ENCODE assay signal across 18 cellular contexts in genomic region chr2:206801417-206801772, GRCh38. TPM values are rescaled to one million over a fixed set of nuclear protein-coding genes. Genes with fewer than 3 reads are reported as not detected.
"Had no signal": no experiment of that assay in that cellular context is flagged by ENCODE, and none has a peak within 500 bp of the region (broad histone marks: within the 10 kb centered on the region; RNA-seq: fewer than 3 reads in every experiment).

No MANE protein-coding gene starts in this region.

- H3K36me3 ChIP-seq: brain microvascular endothelial cell, left lung, thyroid gland had no signal

- H3K27ac Mint-ChIP-seq: activated T-cell treated with anti-CD3 and anti-CD28 coated beads, Interleukin-2, amount 50 U/mL, for 24 hours; activated T-helper 2 cell treated with anti-CD3 and anti-CD28 coated beads, Interferon-gamma antibody, Interleukin-2, Interleukin-4, amounts not matched to agents 10 μg/mL and 5 μg/mL and 100 μg/mL, durations not matched to agents 14 hours and 24 hours and 36 hours; nephron progenitor cell had no signal

- H3K27me3 Mint-ChIP-seq: activated CD4-positive, alpha-beta memory T cell treated with anti-CD3 and anti-CD28 coated beads, Interleukin-2, amount 10 ng/mL, durations not matched to agents 7 days and 5 days; activated CD4-positive, alpha-beta T cell treated with anti-CD3 and anti-CD28 coated beads for 36 hours; activated naive CD8-positive, alpha-beta T cell treated with anti-CD3 and anti-CD28 coated beads, Interleukin-2, amount 10 ng/mL, durations not matched to agents 7 days and 5 days; activated T-cell treated with anti-CD3 and anti-CD28 coated beads, Interleukin-2, amount 50 U/mL, for 24 hours had no signal

- DNase-seq: activated CD4-positive, alpha-beta memory T cell treated with anti-CD3 and anti-CD28 coated beads, Interleukin-2, amount 10 ng/mL, durations not matched to agents 7 days and 5 days; activated CD4-positive, alpha-beta T cell treated with anti-CD3 and anti-CD28 coated beads for 36 hours; activated naive CD4-positive, alpha-beta T cell treated with Interleukin-2 at 50 U/mL for 16 hours; activated naive CD8-positive, alpha-beta T cell treated with anti-CD3 and anti-CD28 coated beads, Interleukin-2, amount 10 ng/mL, durations not matched to agents 7 days and 5 days; activated T-cell treated with anti-CD3 and anti-CD28 coated beads, Interleukin-2, amount 50 U/mL, for 24 hours; brain microvascular endothelial cell; erythroblast; foreskin melanocyte; kidney; left lung; nephron progenitor cell; stimulated activated CD4-positive, alpha-beta T cell treated with anti-CD3 and anti-CD28 coated beads, Interleukin-12 subunit alpha, Interleukin-12 subunit beta, amount 100 ng/mL, for 4 hours; stimulated activated CD4-positive, alpha-beta T cell treated with anti-CD3 and anti-CD28 coated beads, Interleukin-1b, Interleukin-23, amount 100 ng/mL, for 48 hours; stimulated activated naive CD4-positive, alpha-beta T cell treated with Interleukin-2 at 50 U/mL for 16 hours; thyroid gland had no signal

- H3K9me3 Mint-ChIP-seq: activated CD4-positive, alpha-beta memory T cell treated with anti-CD3 and anti-CD28 coated beads, Interleukin-2, amount 10 ng/mL, durations not matched to agents 7 days and 5 days; activated naive CD8-positive, alpha-beta T cell treated with anti-CD3 and anti-CD28 coated beads, Interleukin-2, amount 10 ng/mL, durations not matched to agents 7 days and 5 days; activated T-cell treated with anti-CD3 and anti-CD28 coated beads, Interleukin-2, amount 50 U/mL, for 24 hours; activated T-helper 2 cell treated with anti-CD3 and anti-CD28 coated beads, Interferon-gamma antibody, Interleukin-2, Interleukin-4, amounts not matched to agents 10 μg/mL and 5 μg/mL and 100 μg/mL, durations not matched to agents 14 hours and 24 hours and 36 hours had no signal

- H3K4me3 ChIP-seq: coronary artery, left lung, thyroid gland had no signal

- H3K36me3 Mint-ChIP-seq: activated naive CD8-positive, alpha-beta T cell treated with anti-CD3 and anti-CD28 coated beads, Interleukin-2, amount 10 ng/mL, durations not matched to agents 7 days and 5 days had no signal

- H3K4me3 Mint-ChIP-seq: activated CD4-positive, alpha-beta T cell treated with anti-CD3 and anti-CD28 coated beads for 36 hours; activated T-cell treated with anti-CD3 and anti-CD28 coated beads, Interleukin-2, amount 50 U/mL, for 24 hours; nephron progenitor cell had no signal

- H3K27ac ChIP-seq: brain microvascular endothelial cell, coronary artery, left lung, thyroid gland had no signal

- H3K9me3 ChIP-seq: left lung, thyroid gland had no signal

- H3K27me3 ChIP-seq: brain microvascular endothelial cell, left lung, thyroid gland had no signal

RNA-seq across cellular contexts. Expression of gene MDH1B, which starts 36.3 kb away (rescaled TPM):
- total RNA-seq: lung microvascular endothelial cell had no signal
